1 cellular context compared by ENCODE assay signal in the genomic region with DNA sequence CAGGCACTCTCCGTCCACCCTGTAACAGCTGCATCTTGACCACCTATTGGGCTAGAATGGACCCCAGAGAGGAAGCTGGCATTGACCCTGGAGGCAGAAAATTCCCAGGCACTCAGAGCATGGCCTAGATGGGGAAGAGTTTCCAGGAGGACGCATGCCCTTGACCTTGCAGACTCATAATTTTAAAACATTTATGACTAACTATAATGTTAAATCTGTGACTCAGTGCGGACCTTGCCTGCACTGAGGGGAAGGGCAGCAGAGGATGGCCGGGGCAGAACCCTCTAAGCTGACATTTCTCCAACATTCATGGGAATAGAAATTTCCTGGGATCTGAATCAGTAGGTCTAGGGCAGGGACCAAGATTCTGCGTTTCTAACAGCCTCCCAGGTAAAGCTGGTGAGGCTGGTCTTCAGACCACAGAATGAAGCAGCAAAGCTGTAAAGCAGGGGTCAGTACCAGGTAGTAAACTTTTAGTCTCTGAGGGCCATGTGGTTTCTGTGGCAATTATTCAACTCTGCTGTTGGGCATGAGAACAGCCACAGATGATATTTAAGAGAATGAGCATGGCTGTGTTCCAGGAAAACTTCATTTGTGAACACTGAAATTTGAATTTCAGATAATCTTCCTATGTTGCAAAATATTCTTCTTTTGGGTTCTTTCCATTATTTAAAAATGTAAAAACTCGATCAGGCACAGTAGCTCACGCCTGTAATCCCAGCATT.
TF ChIP-seq lines count a peak whose summit lies in the region.

No MANE protein-coding gene starts in this region.

TF ChIP-seq in GM23338, 12 proteins besides CTCF, POLR2A, EP300 and RAD21 (continued from another document):
- TF ChIP-seq REST (IDR thresholded peaks at IDR 0.05; ENCODE audit: unreplicated experiment) (no peak), JUNB (IDR thresholded peaks at IDR 0.05; ENCODE audit: unreplicated experiment) (no peak), ZNF331 (CRISPR knock-in tag; IDR thresholded peaks at IDR 0.05; ENCODE audit: low read depth) (no peak), STAT1 (IDR thresholded peaks at IDR 0.05; ENCODE audit: unreplicated experiment) (no peak), EZH2 (IDR thresholded peaks at IDR 0.05; ENCODE audit: low read depth, unreplicated experiment) (no peak)
